Comparison of ENCODE assay signal across 1 cellular context in genomic region chr4:98261291-98262271, GRCh38.
TF ChIP-seq lines count a peak whose summit lies in the region.

RAP1GDS1 (plus strand) TSS chr4:98261384; CDS start chr4:98261566, 182 bp downstream.

TF ChIP-seq in HepG2, 621 proteins besides CTCF, POLR2A, EP300 and RAD21 (continued from another document and continues in another):
- TF ChIP-seq HNRNPL (IDR thresholded peaks at IDR 0.05; ENCODE audit: low read depth, low read length) (peak; percentile 4; the same call in 1 of the 2 replicates), KDM5A (IDR thresholded peaks at IDR 0.05; ENCODE audit: borderline replicate concordance, low read length) (0 out of 2 replicates have a peak, but pooled peaks have one; percentile 27), HNF1A (IDR thresholded peaks at IDR 0.05; ENCODE audit: low read depth) (no peak), HNF1A (CRISPR knock-in tag; IDR thresholded peaks at IDR 0.05; ENCODE audit: borderline replicate concordance) (peak; percentile 43; the same call in 1 of the 2 replicates), ZNF414 (CRISPR knock-in tag; IDR thresholded peaks at IDR 0.05) (peak; percentile 84), ZBTB7B (CRISPR knock-in tag; IDR thresholded peaks at IDR 0.05) (peak; percentile 13), ARNTL (CRISPR knock-in tag; IDR thresholded peaks at IDR 0.05) (0 out of 2 replicates have a peak, but pooled peaks have one; percentile 32), SNAPC4 (CRISPR knock-in tag; IDR thresholded peaks at IDR 0.05) (peak; percentile 69; the same call in 1 of the 2 replicates), ZNF20 (CRISPR knock-in tag; IDR thresholded peaks at IDR 0.05) (no peak), KMT2B (CRISPR knock-in tag; IDR thresholded peaks at IDR 0.05) (peak; percentile 24), ZNF556 (CRISPR knock-in tag; IDR thresholded peaks at IDR 0.05; ENCODE audit: borderline replicate concordance) (peak; percentile 72; the same call in 1 of the 2 replicates), NFKB2 (CRISPR knock-in tag; IDR thresholded peaks at IDR 0.05; ENCODE audit: borderline replicate concordance) (no peak), ZFP41 (CRISPR knock-in tag; IDR thresholded peaks at IDR 0.05; ENCODE audit: borderline replicate concordance) (no peak), JUNB (CRISPR knock-in tag; IDR thresholded peaks at IDR 0.05; ENCODE audit: borderline replicate concordance) (0 out of 2 replicates have a peak, but pooled peaks have one; percentile 2), TBP (CRISPR knock-in tag; IDR thresholded peaks at IDR 0.05) (no peak), ZNF589 (CRISPR knock-in tag; conservative IDR thresholded peaks at IDR 0.05) (peak; percentile 56; the same call in 1 of the 2 replicates), ZFX (CRISPR knock-in tag; IDR thresholded peaks at IDR 0.05; ENCODE audit: low read depth) (peak; percentile 25; the same call in 1 of the 2 replicates), MIXL1 (CRISPR knock-in tag; IDR thresholded peaks at IDR 0.05) (0 out of 2 replicates have a peak, but pooled peaks have one; percentile 7), ATF2 (CRISPR knock-in tag; IDR thresholded peaks at IDR 0.05) (no peak), SP5 (CRISPR knock-in tag; IDR thresholded peaks at IDR 0.05; ENCODE audit: borderline replicate concordance, low read depth) (peak; percentile 7; the same call in 1 of the 2 replicates), ZEB1 (IDR thresholded peaks at IDR 0.05; ENCODE audit: insufficient replicate concordance, low read depth) (no peak), ZNF777 (CRISPR knock-in tag; IDR thresholded peaks at IDR 0.05) (peak; percentile 70), SOX6 (IDR thresholded peaks at IDR 0.05) (no peak), SOX6 (CRISPR knock-in tag; IDR thresholded peaks at IDR 0.05) (0 out of 2 replicates have a peak, but pooled peaks have one; percentile 46), KDM5B (CRISPR knock-in tag; IDR thresholded peaks at IDR 0.05; ENCODE audit: borderline replicate concordance) (peak; percentile 28; the same call in 1 of the 2 replicates), NFAT5 (CRISPR knock-in tag; IDR thresholded peaks at IDR 0.05) (no peak), ATF5 (CRISPR knock-in tag; IDR thresholded peaks at IDR 0.05; ENCODE audit: low read depth) (0 out of 2 replicates have a peak, but pooled peaks have one; percentile 55), NCOR1 (IDR thresholded peaks at IDR 0.05; ENCODE audit: borderline replicate concordance, low read length) (no peak), CHD2 (IDR thresholded peaks at IDR 0.05; ENCODE audit: low read depth, low read length) (peak; percentile 50; the same call in 1 of the 2 replicates), PRDM15 (CRISPR knock-in tag; IDR thresholded peaks at IDR 0.05) (no peak), ZMYM4 (CRISPR knock-in tag; IDR thresholded peaks at IDR 0.05) (peak; percentile 5; the same call in 1 of the 2 replicates), POLR2AphosphoS5 (IDR thresholded peaks at IDR 0.05; ENCODE audit: low read depth, low read length) (peak; percentile 11; the same call in 1 of the 2 replicates), ZNF605 (CRISPR knock-in tag; IDR thresholded peaks at IDR 0.05) (0 out of 2 replicates have a peak, but pooled peaks have one; percentile 41), NFATC3 (CRISPR knock-in tag; IDR thresholded peaks at IDR 0.05) (0 out of 2 replicates have a peak, but pooled peaks have one; percentile 84)
